Comparison of ENCODE assay signal across 1 cellular context in genomic region chr1:235129774-235130570, GRCh38.
A peak's percentile ranks its signal among the peaks of the same experiment; 100 is the strongest.
TF ChIP-seq lines count a peak whose summit lies in the region.

No MANE protein-coding gene starts in this region.

TF ChIP-seq in HepG2, 621 proteins besides CTCF, POLR2A, EP300 and RAD21 (continued from another document and continues in another):
- TF ChIP-seq ZNF512B (CRISPR knock-in tag; IDR thresholded peaks at IDR 0.05; ENCODE audit: borderline replicate concordance), result no peak
- TF ChIP-seq REPIN1 (CRISPR knock-in tag; IDR thresholded peaks at IDR 0.05; ENCODE audit: borderline replicate concordance, low read depth), result no peak
- TF ChIP-seq ZNF772 (CRISPR knock-in tag; IDR thresholded peaks at IDR 0.05), result peak; percentile 46; the same call in 1 of the 2 replicates
- no peak for TF ChIP-seq POGK (CRISPR knock-in tag; conservative IDR thresholded peaks at IDR 0.05)
- TF ChIP-seq ZNF841 (CRISPR knock-in tag; IDR thresholded peaks at IDR 0.05; ENCODE audit: borderline replicate concordance), result no peak
- TF ChIP-seq SSRP1 (CRISPR knock-in tag; IDR thresholded peaks at IDR 0.05), result peak; percentile 64; the same call in 1 of the 2 replicates
- no peak for TF ChIP-seq ZFP37 (CRISPR knock-in tag; IDR thresholded peaks at IDR 0.05; ENCODE audit: borderline replicate concordance)
- no peak for TF ChIP-seq MLXIP (CRISPR knock-in tag; IDR thresholded peaks at IDR 0.05; ENCODE audit: borderline replicate concordance)
- TF ChIP-seq ZNF749 (CRISPR knock-in tag; IDR thresholded peaks at IDR 0.05; ENCODE audit: borderline replicate concordance), result no peak
- TF ChIP-seq ZNF639 (CRISPR knock-in tag; conservative IDR thresholded peaks at IDR 0.05), result no peak
- TF ChIP-seq FOXK1 (CRISPR knock-in tag; IDR thresholded peaks at IDR 0.05; ENCODE audit: borderline replicate concordance, low read depth), result no peak
- no peak for TF ChIP-seq ATF7-NPFF (CRISPR knock-in tag; IDR thresholded peaks at IDR 0.05; ENCODE audit: low read depth)
- TF ChIP-seq ZNF550 (CRISPR knock-in tag; IDR thresholded peaks at IDR 0.05; ENCODE audit: borderline replicate concordance), result no peak
- no peak for TF ChIP-seq ZNF281 (CRISPR knock-in tag; IDR thresholded peaks at IDR 0.05; ENCODE audit: borderline replicate concordance)
- TF ChIP-seq ZNF569 (CRISPR knock-in tag; IDR thresholded peaks at IDR 0.05; ENCODE audit: borderline replicate concordance), result no peak
- no peak for TF ChIP-seq ZBTB3 (CRISPR knock-in tag; IDR thresholded peaks at IDR 0.05; ENCODE audit: borderline replicate concordance, low read depth)
- TF ChIP-seq SMARCE1 (IDR thresholded peaks at IDR 0.05; ENCODE audit: borderline replicate concordance), result no peak
- TF ChIP-seq RERE (CRISPR knock-in tag; IDR thresholded peaks at IDR 0.05; ENCODE audit: low read depth), result peak; percentile 78; the same call in 1 of the 2 replicates
- TF ChIP-seq SNAI1 (CRISPR knock-in tag; IDR thresholded peaks at IDR 0.05; ENCODE audit: borderline replicate concordance), result no peak
- TF ChIP-seq E2F5 (CRISPR knock-in tag; conservative IDR thresholded peaks at IDR 0.05), result no peak
- TF ChIP-seq ZNF180 (CRISPR knock-in tag; IDR thresholded peaks at IDR 0.05; ENCODE audit: borderline replicate concordance, low read depth), result no peak
- no peak for TF ChIP-seq ZNF567 (CRISPR knock-in tag; IDR thresholded peaks at IDR 0.05; ENCODE audit: borderline replicate concordance)
- TF ChIP-seq CENPT (CRISPR knock-in tag; IDR thresholded peaks at IDR 0.05; ENCODE audit: low read depth), result no peak
- TF ChIP-seq ZNF296 (CRISPR knock-in tag; conservative IDR thresholded peaks at IDR 0.05), result no peak
- no peak for TF ChIP-seq PLSCR1 (CRISPR knock-in tag; IDR thresholded peaks at IDR 0.05; ENCODE audit: borderline replicate concordance)
- no peak for TF ChIP-seq PRPF4 (IDR thresholded peaks at IDR 0.05; ENCODE audit: low read depth, low read length, poor library complexity, severe bottlenecking)
- TF ChIP-seq TCF7L2 (IDR thresholded peaks at IDR 0.05; ENCODE audit: low read depth, low read length), result no peak
- no peak; the same call in 1 of the 2 replicates for TF ChIP-seq ZBED4 (CRISPR knock-in tag; IDR thresholded peaks at IDR 0.05; ENCODE audit: borderline replicate concordance)
- no peak for TF ChIP-seq ZNF703 (CRISPR knock-in tag; IDR thresholded peaks at IDR 0.05; ENCODE audit: borderline replicate concordance)
- no peak for TF ChIP-seq ZNF552 (CRISPR knock-in tag; IDR thresholded peaks at IDR 0.05; ENCODE audit: borderline replicate concordance)
- TF ChIP-seq RORA (CRISPR knock-in tag; IDR thresholded peaks at IDR 0.05), result no peak
- TF ChIP-seq ERF (CRISPR knock-in tag; IDR thresholded peaks at IDR 0.05), result no peak
- TF ChIP-seq NFRKB (IDR thresholded peaks at IDR 0.05), result no peak
- peak; percentile 72 for TF ChIP-seq ELF3 (CRISPR knock-in tag; IDR thresholded peaks at IDR 0.05)
